18 cellular contexts compared by ENCODE assay signal in the genomic region with DNA sequence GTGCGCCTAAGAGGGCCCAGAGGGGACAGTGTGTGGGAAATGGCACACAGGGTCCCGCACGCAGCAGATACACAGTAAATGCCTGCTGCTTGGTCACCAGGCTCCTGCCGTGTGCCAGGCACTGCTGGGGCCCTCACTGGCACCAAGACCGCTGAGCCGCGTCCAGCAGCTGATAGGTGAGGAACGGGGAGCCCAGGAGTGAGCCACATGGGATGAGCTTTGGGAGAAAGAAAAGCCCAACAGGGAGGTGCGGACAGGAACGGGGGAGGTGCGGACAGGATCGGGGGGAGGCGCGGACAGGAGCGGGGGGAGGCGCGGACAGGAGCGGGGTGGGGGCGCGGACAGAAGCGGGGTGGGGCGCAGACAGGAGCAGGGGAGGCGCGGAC. TPM values are rescaled to one million over a fixed set of nuclear protein-coding genes. Genes with fewer than 3 reads are reported as not detected.
DNase-seq lines count a peak whose midpoint lies in the region; ATAC-seq and TF ChIP-seq lines count a peak whose summit lies in the region.
"Had no signal": no experiment of that assay in that cellular context is flagged by ENCODE, and none has a peak within 500 bp of the region (broad histone marks: within the 10 kb centered on the region; RNA-seq: fewer than 3 reads in every experiment).

No MANE protein-coding gene starts in this region.

- H3K4me2 ChIP-seq in mesenchymal stem cell (ENCODE audit: low read length, poor library complexity, severe bottlenecking) = no peak overlapping the region

- peaks cover 8% of the 10 kb centered on the region for H3K79me1 ChIP-seq in mesenchymal stem cell (replicated peaks; ENCODE audit: low read length, poor library complexity, severe bottlenecking)

- H3K4me3 ChIP-seq in cardiac muscle cell = no peak overlapping the region
- no peak overlapping the region for H3K4me3 ChIP-seq in NT2/D1 (ENCODE audit: insufficient read length, low read depth)
- no peak overlapping the region for H3K4me3 ChIP-seq in mesenchymal stem cell (ENCODE audit: insufficient read depth in 1 of 2, low read depth in 1 of 2, low read length in 2 of 2)
- no peak overlapping the region for H3K4me3 ChIP-seq in tibial nerve
- H3K4me3 ChIP-seq: HAP-1, SK-N-MC had no signal

- H3K14ac ChIP-seq in mesenchymal stem cell (ENCODE audit: low read length in 2 of 2) = no peak overlapping the region

- no peak overlapping the region for H2BK120ac ChIP-seq in mesenchymal stem cell (ENCODE audit: low read depth, low read length)

- H3K4me1 ChIP-seq in cardiac muscle cell (ENCODE audit: low read depth) (peaks cover 17% of the 10 kb centered on the region), NT2/D1 (ENCODE audit: insufficient read depth, insufficient read length) (peaks cover 45% of the 10 kb centered on the region), mesenchymal stem cell (ENCODE audit: control insufficient read depth, insufficient read depth, low read depth, low read length) (peaks cover 49% of the 10 kb centered on the region), tibial nerve (peaks cover 0 to 95% (median 57%) of the 10 kb centered on the region in 4 donors)

- peak overlapping the region; percentile 80 for H3K27ac ChIP-seq in cardiac muscle cell
- no peak overlapping the region for H3K27ac ChIP-seq in mesenchymal stem cell (ENCODE audit: low read length, poor library complexity, severe bottlenecking)
- peak overlapping the region; percentile 68 to 93 (median 86) for H3K27ac ChIP-seq in tibial nerve
- H3K27ac ChIP-seq: KMS-11, SK-N-MC had no signal

- H3K36me3 ChIP-seq in cardiac muscle cell (no peaks in the 10 kb centered on the region), NT2/D1 (ENCODE audit: insufficient read depth, insufficient read length, low read length) (peaks cover 41% of the 10 kb centered on the region), mesenchymal stem cell (ENCODE audit: control insufficient read depth in 1 of 2, insufficient read depth in 2 of 2, low read depth in 1 of 2, low read length in 2 of 2) (peaks cover 29 to 68% of the 10 kb centered on the region in 2 experiments), tibial nerve (peaks cover 0 to 28% (median 0%) of the 10 kb centered on the region in 3 donors)
- H3K36me3 ChIP-seq: HAP-1 had no signal

- H3K4ac ChIP-seq in mesenchymal stem cell (ENCODE audit: low read depth in 1 of 2, low read length in 2 of 2) = no peak overlapping the region

- DNase-seq in cardiac muscle cell (ENCODE audit: low read depth in 1 of 2, low spot score in 1 of 2) (no peak), cardiac septum (ENCODE audit: low spot score) (no peak), NT2/D1 (ENCODE audit: low read depth, low spot score) (no peak), mesenchymal stem cell (no peak), tibial nerve (ENCODE audit: low spot score in 2 of 2) (no peak), GDM1 (lab: John Stamatoyannopoulos, UW) (no peak)
- DNase-seq: CD4-positive, alpha-beta T cell; NCI-H1048; NCI-H1436 treated with DMSO at 0.1 percent for 48 hours; NCI-H2081; NCI-H774 had no signal

- no peak overlapping the region for H3K23ac ChIP-seq in mesenchymal stem cell (ENCODE audit: low read length in 2 of 2)

- H2BK5ac ChIP-seq in mesenchymal stem cell (ENCODE audit: low read depth, low read length, poor library complexity, severe bottlenecking) = no peak overlapping the region

- H3K9ac ChIP-seq in NT2/D1 (ENCODE audit: insufficient read length, low read depth) = peak overlapping the region; percentile 64
- H3K9ac ChIP-seq in mesenchymal stem cell (ENCODE audit: low read length) = no peak overlapping the region
- H3K9ac ChIP-seq: KMS-11 had no signal

- no peak overlapping the region for H2AFZ ChIP-seq in mesenchymal stem cell (ENCODE audit: low read depth, low read length)

- TF ChIP-seq CTCF in cardiac muscle cell (IDR thresholded peaks at IDR 0.05; ENCODE audit: low read depth, low read length) = no peak
- no peak for TF ChIP-seq CTCF in tibial nerve (IDR thresholded peaks at IDR 0.05)

- ATAC-seq in GM21515 (IDR thresholded peaks at IDR 0.05; ENCODE audit: unreplicated experiment) = no peak
- no peak for ATAC-seq in HG03439 (IDR thresholded peaks at IDR 0.05; ENCODE audit: unreplicated experiment)

- TF ChIP-seq POLR2A in tibial nerve (IDR thresholded peaks at IDR 0.05) = no peak

- no peak overlapping the region for H2BK12ac ChIP-seq in mesenchymal stem cell (ENCODE audit: low read length in 2 of 2)

- WGBS in mesenchymal stem cell = 97% methylated on average over 22 of the region's 24 CpGs
- WGBS in tibial nerve, 2 donors = 90 to 91% methylated on average over 24 of the region's 24 CpGs

- no peaks in the 10 kb centered on the region for H3K9me3 ChIP-seq in cardiac muscle cell (ENCODE audit: low read depth)
- no peaks in the 10 kb centered on the region for H3K9me3 ChIP-seq in NT2/D1 (ENCODE audit: insufficient read depth, low read length)
- H3K9me3 ChIP-seq in mesenchymal stem cell (ENCODE audit: control insufficient read depth, low read length) = no peaks in the 10 kb centered on the region
- H3K9me3 ChIP-seq in tibial nerve = no peaks in the 10 kb centered on the region
- H3K9me3 ChIP-seq: HAP-1 had no signal

- intact Hi-C loops in cardiac septum (cut with DNase I) = loop anchor here (1.0 to 2.0 kb wide), 2 partner anchors 10 to 19 kb away; a partner anchor contains a TSS

- peak overlapping the region; percentile 10 for H4K8ac ChIP-seq in mesenchymal stem cell (ENCODE audit: low read length)

- H4K91ac ChIP-seq in mesenchymal stem cell (ENCODE audit: low read length) = peak overlapping the region; percentile 35

- H3K27me3 ChIP-seq in cardiac muscle cell (no peaks in the 10 kb centered on the region), NT2/D1 (ENCODE audit: insufficient read depth, insufficient read length) (no peaks in the 10 kb centered on the region), mesenchymal stem cell (ENCODE audit: control insufficient read depth in 1 of 2, insufficient read depth in 1 of 2, low read length in 2 of 2) (no peaks in the 10 kb centered on the region), tibial nerve (no peaks in the 10 kb centered on the region)

- TF ChIP-seq EP300 in tibial nerve (IDR thresholded peaks at IDR 0.05) = no peak

- H2BK15ac ChIP-seq in mesenchymal stem cell (ENCODE audit: low read depth, poor library complexity, severe bottlenecking) = no peak overlapping the region

- no peak overlapping the region for H2AK5ac ChIP-seq in mesenchymal stem cell (ENCODE audit: low read length, severe bottlenecking)

- H3K18ac ChIP-seq in mesenchymal stem cell (ENCODE audit: low read depth in 1 of 2, low read length in 2 of 2) = no peak overlapping the region

RNA-seq across cellular contexts. Expression of a gene that starts 16.5 kb away (rescaled TPM):
- total RNA-seq in cardiac muscle cell (88.3 and 116 TPM in 2 replicates), cardiac septum (35.1 TPM), tibial nerve (10 to 100 TPM; 28.8 to 95.1 (median 38.1) TPM)
- 52.2 and 58.5 TPM in 2 replicates for polyA plus RNA-seq in cardiac muscle cell
- 37.1 TPM for polyA plus RNA-seq in mesenchymal stem cell (2013, experiment 1 of 2)
- polyA plus RNA-seq in mesenchymal stem cell (2013, experiment 2 of 2) = 35.2 TPM

RNA-seq across cellular contexts. Expression of a gene that starts 19.7 kb away (rescaled TPM):
- total RNA-seq in cardiac muscle cell (28.0 and 45.4 TPM in 2 replicates), cardiac septum (34.1 TPM), tibial nerve (10 to 100 TPM; 49.4 to 79.5 (median 70.8) TPM)
- 31.8 and 48.2 TPM in 2 replicates for polyA plus RNA-seq in cardiac muscle cell
- polyA plus RNA-seq in mesenchymal stem cell (2013, experiment 1 of 2) = 15.5 TPM
- polyA plus RNA-seq in mesenchymal stem cell (2013, experiment 2 of 2) = 16.8 TPM

RNA-seq across cellular contexts. Expression of a gene that starts 29.6 kb away (rescaled TPM):
- total RNA-seq in cardiac muscle cell (0.46 and 2.1 TPM in 2 replicates), cardiac septum (0.70 TPM), tibial nerve (10 to 100 TPM in 1 of 4 donors, 1 to 10 TPM in 3; 3.1 to 19.8 (median 3.1) TPM)
- 2.1 TPM in 2 replicates for polyA plus RNA-seq in cardiac muscle cell
- polyA plus RNA-seq in mesenchymal stem cell (2013, experiment 1 of 2) = 0.37 TPM
- polyA plus RNA-seq in mesenchymal stem cell (2013, experiment 2 of 2) = 0.51 TPM

RNA-seq across cellular contexts. Expression of a gene that starts 40.0 kb away (rescaled TPM):
- total RNA-seq in cardiac muscle cell (0.56 and 1.3 TPM in 2 replicates), cardiac septum (0.03 TPM), tibial nerve (under 1 TPM in 1 of 4 donors, not detected in 3; 0.20 TPM)
- polyA plus RNA-seq in cardiac muscle cell = 0.13 and 0.16 TPM in 2 replicates
- under 0.01 TPM for polyA plus RNA-seq in mesenchymal stem cell (2013, experiment 1 of 2)
- not detected for polyA plus RNA-seq in mesenchymal stem cell (2013, experiment 2 of 2)
- total RNA-seq: CD4-positive, alpha-beta T cell; M059J had no signal
- polyA plus RNA-seq: AG04450 had no signal

RNA-seq across cellular contexts. Expression of a gene that starts 56.1 kb away (rescaled TPM):
- total RNA-seq in cardiac muscle cell (9.6 and 12.7 TPM in 2 replicates), cardiac septum (3.9 TPM), tibial nerve (10 to 100 TPM in 1 of 4 donors, 1 to 10 TPM in 3; 7.0 to 21.0 (median 9.5) TPM)
- 7.7 and 8.7 TPM in 2 replicates for polyA plus RNA-seq in cardiac muscle cell
- polyA plus RNA-seq in mesenchymal stem cell (2013, experiment 1 of 2) = 6.1 TPM
- 5.4 TPM for polyA plus RNA-seq in mesenchymal stem cell (2013, experiment 2 of 2)
